27 cellular contexts compared by ENCODE assay signal in genomic region chr13:80299046-80299445, GRCh38.
"Had no signal": no experiment of that assay in that cellular context is flagged by ENCODE, and none has a peak within 500 bp of the region (broad histone marks: within the 10 kb centered on the region; RNA-seq: fewer than 3 reads in every experiment).

No MANE protein-coding gene starts in this region.

- H3K36me3 ChIP-seq: colonic mucosa, esophagus squamous epithelium, gastroesophageal sphincter, heart left ventricle, lower lobe of right lung had no signal

- DNase-seq: colonic mucosa; cortex of kidney; dorsolateral prefrontal cortex; effector CD4-positive, alpha-beta T cell; effector memory CD4-positive, alpha-beta T cell; erythroblast; esophagus squamous epithelium; foreskin keratinocyte; heart left ventricle; hypothalamus; immature natural killer cell; islet precursor cell; kidney; kidney glomerular epithelial cell; left colon; left ventricle myocardium superior; lower lobe of right lung; mesenchymal stem cell; mucosa of descending colon; naive B cell; naive thymus-derived CD8-positive, alpha-beta T cell had no signal

- H3K27me3 ChIP-seq: colonic mucosa, dorsolateral prefrontal cortex, esophagus squamous epithelium, foreskin keratinocyte, gastroesophageal sphincter, heart left ventricle, hepatocyte had no signal

- H3K9me3 ChIP-seq: colonic mucosa, esophagus squamous epithelium, gastroesophageal sphincter, heart left ventricle, lower lobe of right lung, mucosa of descending colon had no signal

- H3K4me3 ChIP-seq: colonic mucosa, dorsolateral prefrontal cortex, esophagus squamous epithelium, gastroesophageal sphincter, heart left ventricle, hepatocyte, lower lobe of right lung, mucosa of descending colon had no signal

- H3K4me1 ChIP-seq: colonic mucosa, esophagus squamous epithelium, foreskin keratinocyte, gastroesophageal sphincter, heart left ventricle, lower lobe of right lung had no signal

- H3K27ac ChIP-seq: colonic mucosa, dorsolateral prefrontal cortex, epithelial cell of prostate, esophagus squamous epithelium, foreskin keratinocyte, gastroesophageal sphincter, heart left ventricle, hepatocyte, lower lobe of right lung had no signal

- FAIRE-seq: frontal cortex, kidney had no signal

- ATAC-seq: esophagus mucosa; foreskin keratinocyte; gastroesophageal sphincter; heart left ventricle; left colon; left lobe of liver; left ventricle myocardium superior; lower lobe of right lung; mucosa of descending colon; naive thymus-derived CD8-positive, alpha-beta T cell had no signal
